Comparison of ENCODE assay signal across 2 cellular contexts in the genomic region with DNA sequence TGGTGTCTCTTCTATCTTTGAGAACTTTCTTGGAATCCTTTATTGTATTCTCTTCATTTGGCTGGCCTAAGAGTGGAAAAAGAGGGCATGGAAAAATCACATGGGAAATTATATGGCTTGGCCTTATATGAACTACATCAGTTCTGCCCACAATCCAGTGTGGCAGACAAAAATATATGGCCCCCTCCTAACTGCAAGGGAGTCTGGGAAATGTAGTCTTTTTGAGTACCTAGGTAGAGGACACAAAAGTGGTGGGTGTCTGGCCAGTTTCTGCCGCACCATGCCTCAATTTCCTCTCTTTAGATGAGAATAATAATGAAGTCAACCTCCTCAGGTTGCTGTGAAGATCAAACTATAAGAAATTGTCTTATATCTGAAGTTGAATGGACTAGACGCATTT.
TF ChIP-seq lines count a peak whose summit lies in the region.

No MANE protein-coding gene starts in this region.

TF ChIP-seq in HepG2, 621 proteins besides CTCF, POLR2A, EP300 and RAD21:
- TF ChIP-seq, protein P1, sequence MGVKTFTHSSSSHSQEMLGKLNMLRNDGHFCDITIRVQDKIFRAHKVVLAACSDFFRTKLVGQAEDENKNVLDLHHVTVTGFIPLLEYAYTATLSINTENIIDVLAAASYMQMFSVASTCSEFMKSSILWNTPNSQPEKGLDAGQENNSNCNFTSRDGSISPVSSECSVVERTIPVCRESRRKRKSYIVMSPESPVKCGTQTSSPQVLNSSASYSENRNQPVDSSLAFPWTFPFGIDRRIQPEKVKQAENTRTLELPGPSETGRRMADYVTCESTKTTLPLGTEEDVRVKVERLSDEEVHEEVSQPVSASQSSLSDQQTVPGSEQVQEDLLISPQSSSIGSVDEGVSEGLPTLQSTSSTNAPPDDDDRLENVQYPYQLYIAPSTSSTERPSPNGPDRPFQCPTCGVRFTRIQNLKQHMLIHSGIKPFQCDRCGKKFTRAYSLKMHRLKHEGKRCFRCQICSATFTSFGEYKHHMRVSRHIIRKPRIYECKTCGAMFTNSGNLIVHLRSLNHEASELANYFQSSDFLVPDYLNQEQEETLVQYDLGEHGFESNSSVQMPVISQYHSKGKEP (CRISPR knock-in tag; IDR thresholded peaks at IDR 0.05): no peak
- TF ChIP-seq ZNF143 (CRISPR knock-in tag; IDR thresholded peaks at IDR 0.05): peak; percentile 72
- no peak for TF ChIP-seq ZNF292 (CRISPR knock-in tag; IDR thresholded peaks at IDR 0.05; ENCODE audit: borderline replicate concordance, low read depth)
- TF ChIP-seq SNAI1 (CRISPR knock-in tag; IDR thresholded peaks at IDR 0.05; ENCODE audit: borderline replicate concordance): no peak
- TF ChIP-seq THAP11 (CRISPR knock-in tag; IDR thresholded peaks at IDR 0.05): peak; percentile 51
- no peak for TF ChIP-seq ZNF766 (CRISPR knock-in tag; IDR thresholded peaks at IDR 0.05; ENCODE audit: borderline replicate concordance)
- TF ChIP-seq ZNF552 (CRISPR knock-in tag; IDR thresholded peaks at IDR 0.05; ENCODE audit: borderline replicate concordance): no peak
- TF ChIP-seq, protein P2, sequence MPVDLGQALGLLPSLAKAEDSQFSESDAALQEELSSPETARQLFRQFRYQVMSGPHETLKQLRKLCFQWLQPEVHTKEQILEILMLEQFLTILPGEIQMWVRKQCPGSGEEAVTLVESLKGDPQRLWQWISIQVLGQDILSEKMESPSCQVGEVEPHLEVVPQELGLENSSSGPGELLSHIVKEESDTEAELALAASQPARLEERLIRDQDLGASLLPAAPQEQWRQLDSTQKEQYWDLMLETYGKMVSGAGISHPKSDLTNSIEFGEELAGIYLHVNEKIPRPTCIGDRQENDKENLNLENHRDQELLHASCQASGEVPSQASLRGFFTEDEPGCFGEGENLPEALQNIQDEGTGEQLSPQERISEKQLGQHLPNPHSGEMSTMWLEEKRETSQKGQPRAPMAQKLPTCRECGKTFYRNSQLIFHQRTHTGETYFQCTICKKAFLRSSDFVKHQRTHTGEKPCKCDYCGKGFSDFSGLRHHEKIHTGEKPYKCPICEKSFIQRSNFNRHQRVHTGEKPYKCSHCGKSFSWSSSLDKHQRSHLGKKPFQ (CRISPR knock-in tag; IDR thresholded peaks at IDR 0.05; ENCODE audit: insufficient replicate concordance): no peak
- TF ChIP-seq ZNF33A (CRISPR knock-in tag; IDR thresholded peaks at IDR 0.05; ENCODE audit: borderline replicate concordance): no peak
- no peak for TF ChIP-seq ZNF557 (CRISPR knock-in tag; IDR thresholded peaks at IDR 0.05)

TF ChIP-seq in H1, 55 proteins besides CTCF, POLR2A, EP300 and RAD21 (continued from another document):
- TF ChIP-seq, protein P3, sequence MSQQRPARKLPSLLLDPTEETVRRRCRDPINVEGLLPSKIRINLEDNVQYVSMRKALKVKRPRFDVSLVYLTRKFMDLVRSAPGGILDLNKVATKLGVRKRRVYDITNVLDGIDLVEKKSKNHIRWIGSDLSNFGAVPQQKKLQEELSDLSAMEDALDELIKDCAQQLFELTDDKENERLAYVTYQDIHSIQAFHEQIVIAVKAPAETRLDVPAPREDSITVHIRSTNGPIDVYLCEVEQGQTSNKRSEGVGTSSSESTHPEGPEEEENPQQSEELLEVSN (IDR thresholded peaks at IDR 0.05): no peak
- TF ChIP-seq SUZ12 (IDR thresholded peaks at IDR 0.05; ENCODE audit: low read length) (no peak), NRF1 (IDR thresholded peaks at IDR 0.05; ENCODE audit: low read depth, low read length) (no peak), YY1 (IDR thresholded peaks at IDR 0.05; ENCODE audit: low read depth, low read length) (peak; percentile 13; the same call in 1 of the 2 replicates), PHF8 (conservative IDR thresholded peaks at IDR 0.05; ENCODE audit: low read depth, low read length) (no peak), HDAC2 (IDR thresholded peaks at IDR 0.05; ENCODE audit: borderline replicate concordance in 1 of 2, low read depth in 2 of 2, low read length in 2 of 2) (no peak), CEBPB (IDR thresholded peaks at IDR 0.05; ENCODE audit: low read depth, low read length) (no peak), ASH2L (IDR thresholded peaks at IDR 0.05; ENCODE audit: low read length) (no peak)
